ENCODE assay signal across 21 cellular contexts in genomic region chr1:152190589-152190988, GRCh38. TPM values are rescaled to one million over a fixed set of nuclear protein-coding genes. Genes with fewer than 3 reads are reported as not detected.
A peak's percentile ranks its signal among the peaks of the same experiment; 100 is the strongest.
DNase-seq lines count a peak whose midpoint lies in the region; ATAC-seq and TF ChIP-seq lines count a peak whose summit lies in the region.
"Had no signal": no experiment of that assay in that cellular context is flagged by ENCODE, and none has a peak within 500 bp of the region (broad histone marks: within the 10 kb centered on the region; RNA-seq: fewer than 3 reads in every experiment).

No MANE protein-coding gene starts in this region.

- H3K27ac Mint-ChIP-seq in Calu3 (ENCODE audit: unreplicated experiment): no peak overlapping the region
- H3K27ac Mint-ChIP-seq: activated CD8-positive, alpha-beta T cell treated with anti-CD3 and anti-CD28 coated beads, Interleukin-2, amount 10 ng/mL, durations not matched to agents 7 days and 5 days; activated naive CD8-positive, alpha-beta T cell treated with anti-CD3 and anti-CD28 coated beads for 36 hours; activated T-cell treated with anti-CD3 and anti-CD28 coated beads, Interleukin-2, amount 50 U/mL, for 72 hours; progenitor cell of endocrine pancreas; T-helper 1 cell treated with Interleukin-12 subunit alpha and Interleukin-12 subunit beta and Interleukin-4 antibody, amounts not matched to agents 30 μg/mL and 1 μg/mL, for 36 hours had no signal

- no peaks in the 10 kb centered on the region for H3K36me3 ChIP-seq in right lobe of liver
- H3K36me3 ChIP-seq: lower lobe of right lung, thoracic aorta had no signal

- H3K36me3 Mint-ChIP-seq in Calu3 (ENCODE audit: insufficient read depth, unreplicated experiment): peaks cover 8% of the 10 kb centered on the region
- H3K36me3 Mint-ChIP-seq: naive B cell had no signal

- H3K9me3 Mint-ChIP-seq in Calu3 (ENCODE audit: low read depth, unreplicated experiment): no peaks in the 10 kb centered on the region
- H3K9me3 Mint-ChIP-seq: activated naive CD8-positive, alpha-beta T cell treated with anti-CD3 and anti-CD28 coated beads for 36 hours; activated T-cell treated with anti-CD3 and anti-CD28 coated beads, Interleukin-2, amount 50 U/mL, for 72 hours; naive B cell; T-helper 1 cell treated with Interleukin-12 subunit alpha and Interleukin-12 subunit beta and Interleukin-4 antibody, amounts not matched to agents 30 μg/mL and 1 μg/mL, for 36 hours had no signal

- peaks cover 19% of the 10 kb centered on the region for H3K4me1 Mint-ChIP-seq in Calu3 (ENCODE audit: low read depth, unreplicated experiment)

- TF ChIP-seq POLR2A in right lobe of liver (IDR thresholded peaks at IDR 0.05): no peak

- H3K4me3 Mint-ChIP-seq in Calu3 (ENCODE audit: low read depth, unreplicated experiment): no peak overlapping the region
- H3K4me3 Mint-ChIP-seq: activated CD8-positive, alpha-beta T cell treated with anti-CD3 and anti-CD28 coated beads, Interleukin-2, amount 10 ng/mL, durations not matched to agents 7 days and 5 days; activated naive CD8-positive, alpha-beta T cell treated with anti-CD3 and anti-CD28 coated beads for 36 hours; T-helper 1 cell treated with Interleukin-12 subunit alpha and Interleukin-12 subunit beta and Interleukin-4 antibody, amounts not matched to agents 30 μg/mL and 1 μg/mL, for 36 hours had no signal

- H3K9me3 ChIP-seq in right lobe of liver: no peaks in the 10 kb centered on the region
- H3K9me3 ChIP-seq: lower lobe of right lung, thoracic aorta had no signal

- ATAC-seq in esophagus mucosa: peak; percentile 54
- peak in 3 of 4 donors; percentile 39 to 64 (median 57) for ATAC-seq in right lobe of liver
- ATAC-seq: activated CD8-positive, alpha-beta T cell treated with anti-CD3 and anti-CD28 coated beads, Interleukin-2, amount 10 ng/mL, durations not matched to agents 7 days and 5 days had no signal

- CTCF ChIA-PET in Calu3 (lab: Charles Lee): interaction anchor here (0.9 to 1.8 kb wide), 2 partner anchors 18 to 268 kb away, joined by 3 to 11 read pairs; no protein-coding TSS in a partner anchor

- WGBS in right lobe of liver (ENCODE audit: insufficient coverage, low coverage, low lambda C conversion rate, missing lambda C conversion rate): 23% methylated on average over 2 of the region's 2 CpGs

- no peaks in the 10 kb centered on the region for H3K27me3 ChIP-seq in right lobe of liver

- peaks cover 53% of the 10 kb centered on the region for H3K27me3 Mint-ChIP-seq in Calu3 (ENCODE audit: unreplicated experiment)
- H3K27me3 Mint-ChIP-seq: activated naive CD8-positive, alpha-beta T cell treated with anti-CD3 and anti-CD28 coated beads for 36 hours had no signal

- no peak for TF ChIP-seq CTCF in right lobe of liver (IDR thresholded peaks at IDR 0.05)
- no peak for TF ChIP-seq CTCF in Calu3 (IDR thresholded peaks at IDR 0.05; ENCODE audit: unreplicated experiment)

- H3K4me1 ChIP-seq in right lobe of liver: peaks cover 0 to 18% (median 2%) of the 10 kb centered on the region in 4 donors

- H3K4me3 ChIP-seq in right lobe of liver: no peak overlapping the region
- H3K4me3 ChIP-seq: lower lobe of right lung, thoracic aorta had no signal

- BruUV-seq in Calu3 (replicated peaks; lab: Mats Ljungman, UMichigan): no TSS peak

- intact Hi-C loops in right lobe of liver (cut with DNase I) (no loop called here), Calu3 (cut with micrococcal nuclease; ENCODE audit: unreplicated experiment) (loop anchor here (1.0 to 5.0 kb wide), 2 partner anchors 202 to 251 kb away; no protein-coding TSS in a partner anchor)

- DNase-seq in EL (peak; percentile 45), MV-4-11 (lab: John Stamatoyannopoulos, UW) (peak; percentile 44), right lobe of liver (no peak), OCI-M1 (lab: John Stamatoyannopoulos, UW) (no peak), COLO829 (ENCODE audit: low spot score) (no peak), Calu3 (no peak), NCI-H1092 (lab: John Stamatoyannopoulos, UW) (no peak)
- DNase-seq: activated T-cell treated with anti-CD3 and anti-CD28 coated beads, Interleukin-2, amount 50 U/mL, for 72 hours; naive B cell; NCI-H446 treated with DMSO at 0.1 percent for 48 hours had no signal

- H3K27ac ChIP-seq in right lobe of liver: no peak overlapping the region
- H3K27ac ChIP-seq: KMS-11, lower lobe of right lung, thoracic aorta had no signal

RNA-seq across cellular contexts. Expression of gene RPTN, which starts 31.6 kb away (rescaled TPM):
- total RNA-seq in esophagus mucosa (0.08 TPM), right lobe of liver (not detected), Calu3 (2022) (not detected in 2 replicates)
- total RNA-seq: activated CD8-positive, alpha-beta T cell treated with anti-CD3 and anti-CD28 coated beads, Interleukin-2, amount 10 ng/mL, durations not matched to agents 7 days and 5 days; activated naive CD8-positive, alpha-beta T cell treated with anti-CD3 and anti-CD28 coated beads for 36 hours; activated T-cell treated with anti-CD3 and anti-CD28 coated beads, Interleukin-2, amount 50 U/mL, for 72 hours; cardiac septum; frontal cortex; H4; lower lobe of right lung; progenitor cell of endocrine pancreas; thoracic aorta had no signal

RNA-seq across cellular contexts. Expression of gene HRNR, which starts 33.4 kb away (rescaled TPM):
- total RNA-seq in esophagus mucosa (not detected), right lobe of liver (not detected), Calu3 (2022) (not detected in 2 replicates)
- total RNA-seq: activated CD8-positive, alpha-beta T cell treated with anti-CD3 and anti-CD28 coated beads, Interleukin-2, amount 10 ng/mL, durations not matched to agents 7 days and 5 days; activated naive CD8-positive, alpha-beta T cell treated with anti-CD3 and anti-CD28 coated beads for 36 hours; activated T-cell treated with anti-CD3 and anti-CD28 coated beads, Interleukin-2, amount 50 U/mL, for 72 hours; cardiac septum; frontal cortex; H4; lower lobe of right lung; progenitor cell of endocrine pancreas; thoracic aorta had no signal

Comparison
In these comparisons a context has a peak if more than half of its experiments do, and no peak if none do; other contexts are left out.
1. DNase-seq: peak in EL (single experiment) and MV-4-11 (single experiment); none in right lobe of liver (0 of 3), OCI-M1 (single experiment), COLO829 (single experiment), Calu3 (single experiment) and NCI-H1092 (single experiment).